ENCODE assay signal across 36 cellular contexts in genomic region chr19:56290104-56290503, GRCh38. TPM values are rescaled to one million over a fixed set of nuclear protein-coding genes. Genes with fewer than 3 reads are reported as not detected.
"Had no signal": no experiment of that assay in that cellular context is flagged by ENCODE, and none has a peak within 500 bp of the region (broad histone marks: within the 10 kb centered on the region; RNA-seq: fewer than 3 reads in every experiment).

No MANE protein-coding gene starts in this region.

- H3K36me3 ChIP-seq: ascending aorta, brain microvascular endothelial cell, breast epithelium, cardiac muscle cell had no signal

- H3K4me1 ChIP-seq: adrenal gland, ascending aorta, body of pancreas, breast epithelium had no signal

- H3K27ac ChIP-seq: adrenal gland, ascending aorta, body of pancreas, brain microvascular endothelial cell, breast epithelium, cardiac muscle cell had no signal

- ATAC-seq: activated naive CD4-positive, alpha-beta T cell treated with anti-CD3 and anti-CD28 coated beads, Interleukin-2, amount 50 U/mL, for 72 hours; activated naive CD8-positive, alpha-beta T cell treated with anti-CD3 and anti-CD28 coated beads, Interleukin-2, amount 50 U/mL, for 24 hours; activated T-cell treated with anti-CD3 and anti-CD28 coated beads, Interleukin-2, amount 50 U/mL, for 4 hours; activated T-cell treated with anti-CD3 and anti-CD28 coated beads, Interleukin-2, amount 50 U/mL, for 72 hours; activated T-helper 17 cell treated with anti-CD3 and anti-CD28 coated beads, Interleukin-2, amount 50 U/mL, for 72 hours; body of pancreas had no signal

- FAIRE-seq: astrocyte, bronchial epithelial cell had no signal

- H3K4me3 ChIP-seq: adrenal gland, ascending aorta, body of pancreas, breast epithelium, cardiac muscle cell had no signal

- DNase-seq: activated effector memory CD4-positive, alpha-beta T cell treated with anti-CD3 and anti-CD28 coated beads, Interleukin-2, amount 50 U/mL, for 16 hours; activated effector memory CD4-positive, alpha-beta T cell treated with Interleukin-2 at 50 U/mL for 16 hours; activated gamma-delta T cell; activated gamma-delta T cell treated with Interleukin-2 at 50 U/mL for 16 hours; activated naive CD4-positive, alpha-beta T cell; activated naive CD4-positive, alpha-beta T cell treated with anti-CD3 and anti-CD28 coated beads for 36 hours; activated naive CD4-positive, alpha-beta T cell treated with anti-CD3 and anti-CD28 coated beads, Interleukin-2, amount 10 ng/mL, durations not matched to agents 7 days and 5 days; activated naive CD4-positive, alpha-beta T cell treated with anti-CD3 and anti-CD28 coated beads, Interleukin-2, amount 50 U/mL, for 16 hours; activated naive CD4-positive, alpha-beta T cell treated with Interleukin-2 at 50 U/mL for 16 hours; activated naive CD8-positive, alpha-beta T cell treated with anti-CD3 and anti-CD28 coated beads for 36 hours; activated naive CD8-positive, alpha-beta T cell treated with anti-CD3 and anti-CD28 coated beads, Interleukin-2, amount 10 ng/mL, durations not matched to agents 7 days and 5 days; activated naive CD8-positive, alpha-beta T cell treated with anti-CD3 and anti-CD28 coated beads, Interleukin-2, amount 50 U/mL, for 24 hours; activated T-cell treated with anti-CD3 and anti-CD28 coated beads, Interleukin-2, amount 50 U/mL, for 24 hours; activated T-cell treated with anti-CD3 and anti-CD28 coated beads, Interleukin-2, amount 50 U/mL, for 4 hours; activated T-cell treated with anti-CD3 and anti-CD28 coated beads, Interleukin-2, amount 50 U/mL, for 48 hours; activated T-cell treated with anti-CD3 and anti-CD28 coated beads, Interleukin-2, amount 50 U/mL, for 72 hours; adrenal gland; amniotic stem cell; amygdala; anterior cingulate cortex; aorta; body of pancreas; brain microvascular endothelial cell; caudate nucleus; central memory CD4-positive, alpha-beta T cell; cerebellar nuclear complex had no signal

- H3K9me3 ChIP-seq: adrenal gland, body of pancreas, breast epithelium had no signal

- H3K27me3 ChIP-seq: adrenal gland, ascending aorta, body of pancreas, brain microvascular endothelial cell, breast epithelium, cardiac muscle cell had no signal

RNA-seq across cellular contexts. Expression of gene EDDM13, which starts 17.6 kb away (rescaled TPM):
- total RNA-seq: aorta, ascending aorta, astrocyte, body of pancreas, bronchial epithelial cell, cardiac muscle cell, cardiac septum, cerebellum, chondrocyte had no signal
- polyA plus RNA-seq: aorta had no signal
